In the genomic region with DNA sequence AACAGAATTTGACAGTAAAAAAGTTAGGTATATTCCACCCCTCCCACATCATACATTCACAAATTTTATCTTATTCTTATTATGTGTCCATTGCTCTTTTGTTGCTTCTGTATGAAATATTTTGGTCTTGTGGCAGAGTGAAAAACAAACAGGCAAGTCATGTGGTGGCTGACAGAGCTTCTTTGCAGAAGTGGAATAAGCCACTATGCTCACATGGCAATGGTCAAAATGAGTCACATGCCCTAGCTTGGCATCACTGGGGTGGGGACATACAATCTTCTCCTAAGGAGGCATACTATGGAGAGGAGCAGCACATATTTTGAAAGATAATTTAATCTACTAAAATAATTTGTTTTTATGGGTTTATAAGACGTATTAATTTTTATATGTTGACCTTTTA, we compare ENCODE assay signal across 1 cellular context.
A peak's percentile ranks its signal among the peaks of the same experiment; 100 is the strongest.
TF ChIP-seq lines count a peak whose summit lies in the region.

No MANE protein-coding gene starts in this region.

TF ChIP-seq in GM12878, 131 proteins besides CTCF, POLR2A, EP300 and RAD21:
- TF ChIP-seq RAD51 (IDR thresholded peaks at IDR 0.05) (0 out of 2 replicates have a peak, but pooled peaks have one; percentile 24), RUNX3 (IDR thresholded peaks at IDR 0.05; ENCODE audit: low read length) (peak; percentile 39)
- TF ChIP-seq, protein P1, sequence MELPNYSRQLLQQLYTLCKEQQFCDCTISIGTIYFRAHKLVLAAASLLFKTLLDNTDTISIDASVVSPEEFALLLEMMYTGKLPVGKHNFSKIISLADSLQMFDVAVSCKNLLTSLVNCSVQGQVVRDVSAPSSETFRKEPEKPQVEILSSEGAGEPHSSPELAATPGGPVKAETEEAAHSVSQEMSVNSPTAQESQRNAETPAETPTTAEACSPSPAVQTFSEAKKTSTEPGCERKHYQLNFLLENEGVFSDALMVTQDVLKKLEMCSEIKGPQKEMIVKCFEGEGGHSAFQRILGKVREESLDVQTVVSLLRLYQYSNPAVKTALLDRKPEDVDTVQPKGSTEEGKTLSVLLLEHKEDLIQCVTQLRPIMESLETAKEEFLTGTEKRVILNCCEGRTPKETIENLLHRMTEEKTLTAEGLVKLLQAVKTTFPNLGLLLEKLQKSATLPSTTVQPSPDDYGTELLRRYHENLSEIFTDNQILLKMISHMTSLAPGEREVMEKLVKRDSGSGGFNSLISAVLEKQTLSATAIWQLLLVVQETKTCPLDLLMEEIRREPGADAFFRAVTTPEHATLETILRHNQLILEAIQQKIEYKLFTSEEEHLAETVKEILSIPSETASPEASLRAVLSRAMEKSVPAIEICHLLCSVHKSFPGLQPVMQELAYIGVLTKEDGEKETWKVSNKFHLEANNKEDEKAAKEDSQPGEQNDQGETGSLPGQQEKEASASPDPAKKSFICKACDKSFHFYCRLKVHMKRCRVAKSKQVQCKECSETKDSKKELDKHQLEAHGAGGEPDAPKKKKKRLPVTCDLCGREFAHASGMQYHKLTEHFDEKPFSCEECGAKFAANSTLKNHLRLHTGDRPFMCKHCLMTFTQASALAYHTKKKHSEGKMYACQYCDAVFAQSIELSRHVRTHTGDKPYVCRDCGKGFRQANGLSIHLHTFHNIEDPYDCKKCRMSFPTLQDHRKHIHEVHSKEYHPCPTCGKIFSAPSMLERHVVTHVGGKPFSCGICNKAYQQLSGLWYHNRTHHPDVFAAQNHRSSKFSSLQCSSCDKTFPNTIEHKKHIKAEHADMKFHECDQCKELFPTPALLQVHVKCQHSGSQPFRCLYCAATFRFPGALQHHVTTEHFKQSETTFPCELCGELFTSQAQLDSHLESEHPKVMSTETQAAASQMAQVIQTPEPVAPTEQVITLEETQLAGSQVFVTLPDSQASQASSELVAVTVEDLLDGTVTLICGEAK (IDR thresholded peaks at IDR 0.05; ENCODE audit: borderline replicate concordance): no peak
TF ChIP-seq in GM12878: peak in this region for 2.
